Comparison of ENCODE assay signal across 19 cellular contexts in the genomic region with DNA sequence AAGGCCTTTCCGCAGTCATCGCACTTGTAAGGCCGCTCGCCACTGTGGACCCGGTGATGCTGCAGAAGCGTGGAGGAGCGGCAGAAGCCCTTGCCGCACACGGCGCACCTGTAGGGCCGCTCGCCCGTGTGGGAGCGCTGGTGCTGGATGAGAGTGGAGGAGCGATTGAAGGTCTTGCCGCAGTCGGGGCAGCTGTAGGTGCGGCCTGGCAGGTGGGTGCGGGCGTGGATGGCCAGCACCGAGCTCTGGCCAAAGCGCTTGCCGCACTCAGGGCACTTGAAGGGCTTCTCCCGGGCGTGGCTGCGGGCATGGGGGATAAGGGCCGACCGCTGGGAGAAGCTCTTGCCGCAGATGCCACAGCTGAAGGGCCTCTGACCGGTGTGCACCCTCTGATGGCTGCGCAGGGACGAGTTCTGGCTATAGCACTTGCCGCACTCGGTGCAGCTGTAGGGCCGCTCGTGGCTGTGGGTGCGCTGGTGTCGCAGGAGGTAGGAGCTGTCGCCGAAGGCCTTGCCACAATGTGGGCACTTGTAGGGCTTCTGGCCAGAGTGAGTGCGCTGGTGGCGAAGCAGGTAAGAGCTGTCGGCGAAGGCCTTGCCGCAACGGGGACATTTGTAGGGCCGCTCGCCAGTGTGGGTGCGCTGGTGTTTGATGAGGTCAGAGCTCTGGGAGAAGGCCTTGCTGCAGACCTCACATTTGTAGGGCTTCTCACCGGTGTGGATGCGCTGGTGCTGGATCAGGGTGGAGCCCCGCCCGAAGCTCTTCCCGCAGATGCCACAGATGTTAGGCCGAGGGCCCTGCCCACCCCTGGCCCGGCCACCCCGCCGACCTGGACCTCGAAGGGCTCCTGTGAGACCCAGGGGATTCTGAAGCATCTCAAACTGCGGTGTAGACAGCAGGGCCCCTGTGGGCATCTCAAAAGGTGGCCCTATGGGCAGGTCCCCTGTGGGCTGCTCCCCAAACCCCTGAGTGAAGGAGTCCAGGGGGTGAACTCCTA. TPM values are rescaled to one million over a fixed set of nuclear protein-coding genes. Genes with fewer than 3 reads are reported as not detected.
DNase-seq lines count a peak whose midpoint lies in the region; ATAC-seq and TF ChIP-seq lines count a peak whose summit lies in the region.
"Had no signal": no experiment of that assay in that cellular context is flagged by ENCODE, and none has a peak within 500 bp of the region (broad histone marks: within the 10 kb centered on the region; RNA-seq: fewer than 3 reads in every experiment).

No MANE protein-coding gene starts in this region.

- no peak for TF ChIP-seq POLR2A in NB4 (IDR thresholded peaks at IDR 0.05; ENCODE audit: extremely low read depth, insufficient read length)

- no peaks in the 10 kb centered on the region for H3K27me3 ChIP-seq in endodermal cell (ENCODE audit: control insufficient read depth, insufficient read depth, low read length, poor library complexity, severe bottlenecking)
- H3K27me3 ChIP-seq: Peyer's patch had no signal

- 96 to 97% methylated on average over 49 to 60 of the region's 60 CpGs for WGBS in endodermal cell (ENCODE audit: insufficient coverage in 1 of 2, insufficient read length in 1 of 2), 2 experiments

- no peak overlapping the region for H3K27ac ChIP-seq in endodermal cell (ENCODE audit: low read depth, low read length)
- H3K27ac ChIP-seq: KMS-11 had no signal

- H3K9me3 ChIP-seq in endodermal cell (ENCODE audit: control insufficient read depth, low read length) = no peaks in the 10 kb centered on the region
- H3K9me3 ChIP-seq: Peyer's patch had no signal

- peak overlapping the region; percentile 48 for H3K4me3 Mint-ChIP-seq in activated T-cell treated with anti-CD3 and anti-CD28 coated beads, Interleukin-2, amount 50 U/mL, for 24 hours
- H3K4me3 Mint-ChIP-seq in endodermal cell = peak overlapping the region; percentile 19

- no peak for TF ChIP-seq CTCF in NB4 (IDR thresholded peaks at IDR 0.05; ENCODE audit: low read depth, low read length)
- TF ChIP-seq CTCF in endodermal cell (conservative IDR thresholded peaks at IDR 0.05) = no peak
- no peak for TF ChIP-seq CTCF in omental fat pad (IDR thresholded peaks at IDR 0.05)

- peak overlapping the region; percentile 83 for H3K27ac Mint-ChIP-seq in activated T-cell treated with anti-CD3 and anti-CD28 coated beads, Interleukin-2, amount 50 U/mL, for 24 hours
- H3K27ac Mint-ChIP-seq in endodermal cell = no peak overlapping the region

- peaks cover 4% of the 10 kb centered on the region for H3K36me3 ChIP-seq in endodermal cell (ENCODE audit: control insufficient read depth, insufficient read depth, low read length)

- H3K27me3 Mint-ChIP-seq in activated T-cell treated with anti-CD3 and anti-CD28 coated beads, Interleukin-2, amount 50 U/mL, for 24 hours = no peaks in the 10 kb centered on the region
- H3K27me3 Mint-ChIP-seq in endodermal cell (ENCODE audit: insufficient read depth) = no peaks in the 10 kb centered on the region

- no peaks in the 10 kb centered on the region for H3K9me3 Mint-ChIP-seq in activated T-cell treated with anti-CD3 and anti-CD28 coated beads, Interleukin-2, amount 50 U/mL, for 24 hours
- H3K9me3 Mint-ChIP-seq in endodermal cell = no peaks in the 10 kb centered on the region

- peaks cover 32% of the 10 kb centered on the region for H3K36me3 Mint-ChIP-seq in activated T-cell treated with anti-CD3 and anti-CD28 coated beads, Interleukin-2, amount 50 U/mL, for 24 hours (ENCODE audit: low read depth)
- H3K36me3 Mint-ChIP-seq in endodermal cell (ENCODE audit: low read depth) = peaks cover 11% of the 10 kb centered on the region

- H3K4me1 Mint-ChIP-seq in activated T-cell treated with anti-CD3 and anti-CD28 coated beads, Interleukin-2, amount 50 U/mL, for 24 hours (ENCODE audit: low read depth) = peaks cover 30% of the 10 kb centered on the region
- H3K4me1 Mint-ChIP-seq in endodermal cell = peaks cover 24% of the 10 kb centered on the region

- DNase-seq in activated T-cell treated with anti-CD3 and anti-CD28 coated beads, Interleukin-2, amount 50 U/mL, for 24 hours = no peak
- no peak for DNase-seq in activated T-cell treated with anti-CD3 and anti-CD28 coated beads, Interleukin-2, amount 50 U/mL, for 48 hours
- DNase-seq in NB4 (ENCODE audit: low read depth) (no peak), endodermal cell (no peak), posterior vena cava (ENCODE audit: low spot score) (peak; percentile 80), NAMALWA (ENCODE audit: low spot score) (no peak), omental fat pad (ENCODE audit: low spot score) (no peak)
- DNase-seq: activated CD8-positive, alpha-beta memory T cell treated with anti-CD3 and anti-CD28 coated beads for 24 hours; EL; NCI-H1694; NCI-H510A treated with DMSO at 0.1 percent for 48 hours; Peyer's patch; T-helper 9 cell; trophoblast cell had no signal

- ATAC-seq in GM21723 (IDR thresholded peaks at IDR 0.05; ENCODE audit: unreplicated experiment) = no peak
- ATAC-seq in omental fat pad (ENCODE audit: low FRiP score) = no peak

- H3K4me1 ChIP-seq in endodermal cell (ENCODE audit: control insufficient read depth, insufficient read depth, low read length) = no peaks in the 10 kb centered on the region

- intact Hi-C loops in posterior vena cava (cut with DNase I) = loop anchor here (10.0 kb wide), 2 partner anchors 60 to 80 kb away; partner anchors contain the start of genes SEPHS2 (in 1 of the 2) and ZNF785 (in 1 of the 2)

- no peak overlapping the region for H3K9ac ChIP-seq in endodermal cell (ENCODE audit: extremely low read depth, low read length, poor library complexity, severe bottlenecking)
- H3K9ac ChIP-seq: parathyroid adenoma had no signal

- H3K4me3 ChIP-seq in NB4 (ENCODE audit: low read depth, low read length) (peak overlapping the region; percentile 68), endodermal cell (ENCODE audit: low read length) (peak overlapping the region; percentile 81)

RNA-seq across cellular contexts. Expression of gene ZNF768, which starts 1.5 kb away (rescaled TPM):
- total RNA-seq in endodermal cell (10 to 100 TPM; 47.0 to 59.2 TPM), posterior vena cava (10 to 100 TPM; 21.9 to 27.3 TPM), omental fat pad (10 to 100 TPM; 16.5 to 22.5 (median 18.6) TPM)
- 52.3 TPM for polyA plus RNA-seq in endodermal cell (2013, experiment 1 of 2)
- 47.9 TPM for polyA plus RNA-seq in endodermal cell (2013, experiment 2 of 2)

RNA-seq across cellular contexts. Expression of gene ZNF747, which starts 9.8 kb away (rescaled TPM):
- 10 to 100 TPM; 15.5 to 17.1 TPM for total RNA-seq in endodermal cell
- 6.7 TPM for polyA plus RNA-seq in endodermal cell (2013, experiment 1 of 2)
- 6.6 TPM for polyA plus RNA-seq in endodermal cell (2013, experiment 2 of 2)
- total RNA-seq in posterior vena cava = 1 to 10 TPM; 9.6 to 9.8 TPM
- total RNA-seq in omental fat pad = 10 to 100 TPM in 2 of 4 donors, 1 to 10 TPM in 2; 7.7 to 12.1 (median 10.4) TPM

RNA-seq across cellular contexts. Expression of gene ZNF764, which starts 33.3 kb away (rescaled TPM):
- total RNA-seq in endodermal cell = 10 to 100 TPM; 19.0 TPM
- polyA plus RNA-seq in endodermal cell (2013, experiment 1 of 2) = 13.7 TPM
- polyA plus RNA-seq in endodermal cell (2013, experiment 2 of 2) = 12.5 TPM
- 1 to 10 TPM; 6.0 to 6.5 TPM for total RNA-seq in posterior vena cava
- total RNA-seq in omental fat pad = 10 to 100 TPM in 2 of 4 donors, 1 to 10 TPM in 2; 4.5 to 15.9 (median 10.1) TPM

RNA-seq across cellular contexts. Expression of gene ZNF688, which starts 46.6 kb away (rescaled TPM):
- total RNA-seq in endodermal cell (1 to 10 TPM; 6.4 to 7.5 TPM), posterior vena cava (10 to 100 TPM in 1 of 2 donors, 1 to 10 TPM in 1; 8.8 to 10.8 TPM), omental fat pad (10 to 100 TPM in 3 of 4 donors, 1 to 10 TPM in 1; 7.4 to 24.0 (median 13.3) TPM)
- polyA plus RNA-seq in endodermal cell (2013, experiment 1 of 2) = 9.6 TPM
- 9.1 TPM for polyA plus RNA-seq in endodermal cell (2013, experiment 2 of 2)

RNA-seq across cellular contexts. Expression of gene ITGAL, which starts 52.3 kb away (rescaled TPM):
- total RNA-seq in endodermal cell = not detected
- polyA plus RNA-seq in endodermal cell (2013, experiment 1 of 2) = not detected
- polyA plus RNA-seq in endodermal cell (2013, experiment 2 of 2) = not detected
- 1 to 10 TPM; 4.6 to 8.5 TPM for total RNA-seq in posterior vena cava
- 10 to 100 TPM in 1 of 4 donors, 1 to 10 TPM in 3; 1.5 to 20.2 (median 6.3) TPM for total RNA-seq in omental fat pad
- total RNA-seq: dermis blood vessel endothelial cell, fibroblast of lung had no signal
- polyA plus RNA-seq: fibroblast of lung had no signal
